In the genomic region with DNA sequence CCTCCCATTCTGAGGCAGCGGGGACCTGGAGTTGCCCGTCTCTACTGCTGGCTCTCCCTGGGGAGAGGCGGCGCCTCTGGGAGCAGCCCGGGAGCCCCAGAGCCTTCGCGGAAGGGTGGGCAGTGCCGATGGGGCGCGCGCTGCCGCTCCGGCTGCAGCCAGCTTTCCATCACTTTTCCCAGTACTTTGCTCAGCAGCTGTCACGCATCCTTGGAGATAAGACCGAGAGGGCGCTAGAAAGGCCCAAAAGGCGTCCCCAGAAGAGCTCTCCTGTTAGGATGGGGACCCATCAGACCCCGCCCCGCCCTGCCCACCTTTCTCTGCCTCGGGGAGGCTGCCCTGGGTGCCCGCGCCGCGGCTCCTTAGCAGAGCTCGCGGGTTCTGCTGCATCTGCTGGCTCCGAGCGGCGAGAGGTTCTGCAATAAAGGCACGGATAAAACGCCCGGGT, we compare ENCODE assay signal across 8 cellular contexts. TPM values are rescaled to one million over a fixed set of nuclear protein-coding genes. Genes with fewer than 3 reads are reported as not detected.
DNase-seq lines count a peak whose midpoint lies in the region; ATAC-seq and TF ChIP-seq lines count a peak whose summit lies in the region.

No MANE protein-coding gene starts in this region.

- H3K36me3 Mint-ChIP-seq in brain, result no peaks in the 10 kb centered on the region

- H3K27ac Mint-ChIP-seq in brain, result peak overlapping the region in 2 of 5 experiments; percentile 22 to 86

- no peak for TF ChIP-seq CTCF in brain (conservative IDR thresholded peaks at IDR 0.05)

- DNase-seq in activated CD4-positive, alpha-beta T cell treated with anti-CD3 and anti-CD28 coated beads for 4 hours, result peak; percentile 4 to 11
- DNase-seq in activated CD4-positive, alpha-beta T cell treated with anti-CD3 and anti-CD28 coated beads for 1 hour, result no peak
- DNase-seq in NCI-H345 (lab: John Stamatoyannopoulos, UW) (peak; percentile 55), iPS-NIHi7 (ENCODE audit: extremely low spot score) (peak; percentile 39), GM19240 (ENCODE audit: insufficient read length, low spot score) (no peak)
- peak in 3 of 4 experiments; percentile 0 to 3 (median 2) for DNase-seq in stimulated activated CD4-positive, alpha-beta T cell treated with anti-CD3 and anti-CD28 coated beads, Interleukin-1b, Interleukin-23, amount 100 ng/mL, for 24 hours (ENCODE audit: low read depth in 4 of 4, low spot score in 1 of 4)

- peaks cover 19% of the 10 kb centered on the region for H3K4me1 Mint-ChIP-seq in brain

- ATAC-seq in HG03378 (IDR thresholded peaks at IDR 0.05; ENCODE audit: unreplicated experiment), result no peak

- H3K4me3 Mint-ChIP-seq in brain, result peak overlapping the region; percentile 78 to 88 (median 82)

- peaks cover 12% of the 10 kb centered on the region for H3K27me3 Mint-ChIP-seq in brain

- no peaks in the 10 kb centered on the region for H3K9me3 Mint-ChIP-seq in brain

RNA-seq across cellular contexts. Expression of gene KCNH1, which starts 0.5 kb away (rescaled TPM):
- 5.2 TPM for polyA plus RNA-seq in brain (ENCODE audit: insufficient read depth, low read depth, low replicate concordance)

Comparison
In these comparisons a context has a peak if more than half of its experiments do, and no peak if none do; other contexts are left out.
1. DNase-seq: peak in activated CD4-positive, alpha-beta T cell treated with anti-CD3 and anti-CD28 coated beads for 4 hours (2 of 2), NCI-H345 (single experiment), iPS-NIHi7 (single experiment) and stimulated activated CD4-positive, alpha-beta T cell treated with anti-CD3 and anti-CD28 coated beads, Interleukin-1b, Interleukin-23, amount 100 ng/mL, for 24 hours (3 of 4); none in activated CD4-positive, alpha-beta T cell treated with anti-CD3 and anti-CD28 coated beads for 1 hour (single experiment) and GM19240 (single experiment).